1 cellular context compared by ENCODE assay signal in genomic region chr17:55730380-55730779, GRCh38.
TF ChIP-seq lines count a peak whose summit lies in the region.

No MANE protein-coding gene starts in this region.

TF ChIP-seq in K562, 482 proteins besides CTCF, POLR2A, EP300 and RAD21:
- TF ChIP-seq NR4A1 (CRISPR knock-in tag; IDR thresholded peaks at IDR 0.05) = no peak
- TF ChIP-seq NR4A1 (tag; IDR thresholded peaks at IDR 0.05) = 0 out of 2 replicates have a peak, but pooled peaks have one; percentile 28
- no peak for TF ChIP-seq MECOM (CRISPR knock-in tag; IDR thresholded peaks at IDR 0.05)
- no peak for TF ChIP-seq CXXC5 (CRISPR knock-in tag; IDR thresholded peaks at IDR 0.05)
